Comparison of ENCODE assay signal across 20 cellular contexts in genomic region chr11:1891831-1892115, GRCh38. TPM values are rescaled to one million over a fixed set of nuclear protein-coding genes. Genes with fewer than 3 reads are reported as not detected.
DNase-seq lines count a peak whose midpoint lies in the region; ATAC-seq, FAIRE-seq and TF ChIP-seq lines count a peak whose summit lies in the region.
"Had no signal": no experiment of that assay in that cellular context is flagged by ENCODE, and none has a peak within 500 bp of the region (broad histone marks: within the 10 kb centered on the region; RNA-seq: fewer than 3 reads in every experiment).

Gene PRR33, minus strand, starts transcription at chr11:1891895. Its CDS starts 1,311 bp downstream, at chr11:1890584.

- H3K27me3 ChIP-seq in neutrophil = peaks cover 32% of the 10 kb centered on the region
- H3K27me3 ChIP-seq: tibial nerve had no signal

- H3K4me1 Mint-ChIP-seq in T-helper 1 cell treated with Interleukin-12 subunit alpha and Interleukin-12 subunit beta and Interleukin-4 antibody, amounts not matched to agents 30 μg/mL and 1 μg/mL, for 36 hours (ENCODE audit: low read depth) = peaks cover 12% of the 10 kb centered on the region
- H3K4me1 Mint-ChIP-seq in activated naive CD8-positive, alpha-beta T cell (ENCODE audit: low read depth) = peaks cover 37% of the 10 kb centered on the region

- peak within 1 kb of the TSS; percentile 27 for H3K27ac Mint-ChIP-seq in T-helper 1 cell treated with Interleukin-12 subunit alpha and Interleukin-12 subunit beta and Interleukin-4 antibody, amounts not matched to agents 30 μg/mL and 1 μg/mL, for 36 hours
- H3K27ac Mint-ChIP-seq in activated naive CD8-positive, alpha-beta T cell = peak within 1 kb of the TSS; percentile 86

- H3K27me3 Mint-ChIP-seq in T-helper 1 cell treated with Interleukin-12 subunit alpha and Interleukin-12 subunit beta and Interleukin-4 antibody, amounts not matched to agents 30 μg/mL and 1 μg/mL, for 36 hours (ENCODE audit: low read depth) = peaks cover 9% of the 10 kb centered on the region
- H3K27me3 Mint-ChIP-seq in activated naive CD8-positive, alpha-beta T cell = no peaks in the 10 kb centered on the region
- H3K27me3 Mint-ChIP-seq: central memory CD8-positive, alpha-beta T cell had no signal

- TF ChIP-seq CTCF in neutrophil (IDR thresholded peaks at IDR 0.05) (no peak), mucosa of descending colon (IDR thresholded peaks at IDR 0.05) (no peak), kidney (IDR thresholded peaks at IDR 0.05; ENCODE audit: borderline replicate concordance, extremely low read depth, insufficient read depth) (no peak)

- intact Hi-C loops in mucosa of descending colon (cut with DNase I, micrococcal nuclease) = loop anchor here in 1 of 2 donors (2.0 kb wide), 1 partner anchor 25 kb away; no protein-coding TSS in a partner anchor
- intact Hi-C loops in kidney (cut with DNase I) = no loop called here

- H3K27ac ChIP-seq in neutrophil (peak within 1 kb of the TSS; percentile 68), kidney (ENCODE audit: low read depth in 2 of 2, low read length in 2 of 2) (no peak within 1 kb of the TSS)
- H3K27ac ChIP-seq: SJSA1 had no signal

- H3K36me3 Mint-ChIP-seq in T-helper 1 cell treated with Interleukin-12 subunit alpha and Interleukin-12 subunit beta and Interleukin-4 antibody, amounts not matched to agents 30 μg/mL and 1 μg/mL, for 36 hours (ENCODE audit: low read depth) = peaks cover 19% of the 10 kb centered on the region
- H3K36me3 Mint-ChIP-seq in activated naive CD8-positive, alpha-beta T cell = no peaks in the 10 kb centered on the region

- FAIRE-seq in GM12892 (lab: Jason Lieb, UNC) (no peak), kidney (lab: Jason Lieb, UNC) (no peak)
- FAIRE-seq: TTC549 had no signal

- no peak for DNase-seq in T-helper 1 cell
- peak; percentile 26 for DNase-seq in GM12892 (ENCODE audit: insufficient read length)
- no peak for DNase-seq in NCI-H1694 treated with DMSO at 0.1 percent for 48 hours (lab: John Stamatoyannopoulos, UW)
- no peak for DNase-seq in mucosa of descending colon
- DNase-seq in kidney = no peak
- DNase-seq: effector CD8-positive, alpha-beta T cell; EL; GOT3; NCI-H187 treated with DMSO at 0.1 percent for 48 hours had no signal

- H3K36me3 ChIP-seq in neutrophil (peaks cover 57% of the 10 kb centered on the region), mucosa of descending colon (ENCODE audit: low read depth) (no peaks in the 10 kb centered on the region), kidney (ENCODE audit: control insufficient read depth in 1 of 2, insufficient read depth in 2 of 2, low read length in 2 of 2) (no peaks in the 10 kb centered on the region)
- H3K36me3 ChIP-seq: SJSA1 had no signal

- H3K4me3 Mint-ChIP-seq in T-helper 1 cell treated with Interleukin-12 subunit alpha and Interleukin-12 subunit beta and Interleukin-4 antibody, amounts not matched to agents 30 μg/mL and 1 μg/mL, for 36 hours = no peak within 1 kb of the TSS
- peak within 1 kb of the TSS; percentile 80 for H3K4me3 Mint-ChIP-seq in activated naive CD8-positive, alpha-beta T cell

- H3K4me1 ChIP-seq in neutrophil (ENCODE audit: control insufficient read depth in 1 of 2, insufficient read depth in 1 of 2, low read depth in 1 of 2, low read length in 1 of 2) = peaks cover 25 to 52% of the 10 kb centered on the region in 2 experiments
- H3K4me1 ChIP-seq in mucosa of descending colon (ENCODE audit: low read depth) = no peaks in the 10 kb centered on the region
- no peaks in the 10 kb centered on the region for H3K4me1 ChIP-seq in kidney (ENCODE audit: control insufficient read depth in 1 of 2, insufficient read depth in 1 of 2, low read depth in 1 of 2, low read length in 2 of 2)
- H3K4me1 ChIP-seq: SJSA1 had no signal

- TF ChIP-seq POLR2A in GM12892 (IDR thresholded peaks at IDR 0.05; ENCODE audit: low read depth, low read length) = no peak; the same call in 1 of the 2 replicates

- ATAC-seq in mucosa of descending colon = no peak

- H3K9me3 ChIP-seq in neutrophil (no peaks in the 10 kb centered on the region), mucosa of descending colon (no peaks in the 10 kb centered on the region), kidney (ENCODE audit: control insufficient read depth in 1 of 2, low read length in 2 of 2) (no peaks in the 10 kb centered on the region)
- H3K9me3 ChIP-seq: SJSA1, tibial nerve had no signal

- no peak within 1 kb of the TSS for H3K9ac ChIP-seq in kidney (ENCODE audit: low read length in 2 of 2)

- H3K4me3 ChIP-seq in neutrophil (ENCODE audit: low read depth in 1 of 2, low read length in 1 of 2) (no peak within 1 kb of the TSS), mucosa of descending colon (no peak within 1 kb of the TSS), kidney (ENCODE audit: low read length in 2 of 2) (no peak within 1 kb of the TSS)
- H3K4me3 ChIP-seq: SJSA1, tibial nerve had no signal

- no peaks in the 10 kb centered on the region for H3K9me3 Mint-ChIP-seq in T-helper 1 cell treated with Interleukin-12 subunit alpha and Interleukin-12 subunit beta and Interleukin-4 antibody, amounts not matched to agents 30 μg/mL and 1 μg/mL, for 36 hours
- H3K9me3 Mint-ChIP-seq in activated naive CD8-positive, alpha-beta T cell (ENCODE audit: low read depth) = no peaks in the 10 kb centered on the region
- H3K9me3 Mint-ChIP-seq: central memory CD8-positive, alpha-beta T cell had no signal

RNA-seq across cellular contexts. Expression of gene PRR33, which starts in this region (rescaled TPM):
- 2.0 TPM for polyA plus RNA-seq in GM12892 (2012; ENCODE audit: missing spikeins)
- total RNA-seq in mucosa of descending colon = not detected
- total RNA-seq in kidney = not detected
- polyA plus RNA-seq in kidney (ENCODE audit: insufficient read depth, low read depth, low replicate concordance) = not detected
- total RNA-seq: A172, lower leg skin, NCI-H460, SJSA1, tibial nerve had no signal
- polyA plus RNA-seq: neural cell had no signal
